In genomic region chr21:42374457-42374856, GRCh38 we compare ENCODE assay signal across 1 cellular context.
TF ChIP-seq lines count a peak whose summit lies in the region.

No MANE protein-coding gene starts in this region.

TF ChIP-seq in HepG2, 621 proteins besides CTCF, POLR2A, EP300 and RAD21:
- TF ChIP-seq ZFAT (CRISPR knock-in tag; conservative IDR thresholded peaks at IDR 0.05), result no peak
